8 cellular contexts compared by ENCODE assay signal in the genomic region with DNA sequence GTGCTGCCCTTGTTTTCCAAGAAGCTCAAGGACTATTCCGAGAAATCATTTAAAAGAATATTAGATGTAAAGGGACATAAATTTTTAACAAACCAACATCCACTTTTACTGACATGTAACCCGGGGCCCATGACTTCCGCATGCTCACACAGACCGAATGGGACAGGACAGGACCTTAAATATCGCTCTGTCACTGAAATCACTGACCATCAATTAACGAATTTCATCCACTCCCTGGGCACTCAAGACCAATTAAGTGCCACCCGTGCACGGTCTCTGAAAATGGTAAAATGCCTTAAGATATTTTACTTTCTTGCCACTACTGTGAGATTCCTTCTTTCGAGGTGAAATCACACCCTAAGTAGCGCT. TPM values are rescaled to one million over a fixed set of nuclear protein-coding genes. Genes with fewer than 3 reads are reported as not detected.
DNase-seq lines count a peak whose midpoint lies in the region; ATAC-seq and TF ChIP-seq lines count a peak whose summit lies in the region.

No MANE protein-coding gene starts in this region.

- no peak overlapping the region for H3K27ac Mint-ChIP-seq in activated naive CD4-positive, alpha-beta T cell treated with anti-CD3 and anti-CD28 coated beads, Interleukin-2, amount 10 ng/mL, durations not matched to agents 7 days and 5 days

- H3K4me3 Mint-ChIP-seq in activated naive CD4-positive, alpha-beta T cell treated with anti-CD3 and anti-CD28 coated beads, Interleukin-2, amount 10 ng/mL, durations not matched to agents 7 days and 5 days: peak overlapping the region; percentile 79

- no peaks in the 10 kb centered on the region for H3K36me3 ChIP-seq in thoracic aorta

- H3K27ac ChIP-seq in angular gyrus (ENCODE audit: low read depth, low read length): peak overlapping the region; percentile 87
- peak overlapping the region; percentile 68 to 93 for H3K27ac ChIP-seq in thoracic aorta

- no peaks in the 10 kb centered on the region for H3K9me3 ChIP-seq in thoracic aorta

- H3K27me3 ChIP-seq in thoracic aorta (replicated peaks; ENCODE audit: insufficient read depth): no peaks in the 10 kb centered on the region

- DNase-seq in activated naive CD4-positive, alpha-beta T cell treated with anti-CD3 and anti-CD28 coated beads, Interleukin-2, amount 10 ng/mL, durations not matched to agents 7 days and 5 days: no peak
- DNase-seq in activated naive CD4-positive, alpha-beta T cell (lab: John Stamatoyannopoulos, UW): no peak
- DNase-seq in left lobe of liver (ENCODE audit: low spot score) (no peak), thoracic aorta (ENCODE audit: low spot score) (no peak), dermis blood vessel endothelial cell (no peak), NCI-H2081 (lab: John Stamatoyannopoulos, UW) (no peak)

- peaks cover 3 to 11% of the 10 kb centered on the region in 2 donors for H3K4me1 ChIP-seq in thoracic aorta (ENCODE audit: control insufficient read depth in 1 of 2, low read depth in 2 of 2)

- H3K9me3 Mint-ChIP-seq in activated naive CD4-positive, alpha-beta T cell treated with anti-CD3 and anti-CD28 coated beads, Interleukin-2, amount 10 ng/mL, durations not matched to agents 7 days and 5 days: no peaks in the 10 kb centered on the region

- ATAC-seq in HG03196 (IDR thresholded peaks at IDR 0.05; ENCODE audit: unreplicated experiment) (peak; percentile 39), left lobe of liver (peak; percentile 53), thoracic aorta (ENCODE audit: insufficient number of reproducible peaks, low FRiP score, low read depth) (no peak)

- CTCF ChIA-PET in activated naive CD4-positive, alpha-beta T cell treated with anti-CD3 and anti-CD28 coated beads, Interleukin-2, amount 10 ng/mL, durations not matched to agents 7 days and 5 days (lab: Charles Lee): no interaction called here

- H3K27me3 Mint-ChIP-seq in activated naive CD4-positive, alpha-beta T cell treated with anti-CD3 and anti-CD28 coated beads, Interleukin-2, amount 10 ng/mL, durations not matched to agents 7 days and 5 days: peaks cover 8% of the 10 kb centered on the region

- no peaks in the 10 kb centered on the region for H3K36me3 Mint-ChIP-seq in activated naive CD4-positive, alpha-beta T cell treated with anti-CD3 and anti-CD28 coated beads, Interleukin-2, amount 10 ng/mL, durations not matched to agents 7 days and 5 days

- no peak for TF ChIP-seq CTCF in thoracic aorta (IDR thresholded peaks at IDR 0.05)

- H3K4me1 Mint-ChIP-seq in activated naive CD4-positive, alpha-beta T cell treated with anti-CD3 and anti-CD28 coated beads, Interleukin-2, amount 10 ng/mL, durations not matched to agents 7 days and 5 days: peaks cover 18% of the 10 kb centered on the region

- H3K4me3 ChIP-seq in thoracic aorta: peak overlapping the region; percentile 96

RNA-seq across cellular contexts. Expression of gene NUDT12, which starts 0.5 kb away (rescaled TPM):
- 17.4 TPM for total RNA-seq in left lobe of liver
- total RNA-seq in thoracic aorta: 1 to 10 TPM; 6.1 to 8.7 TPM
- total RNA-seq in dermis blood vessel endothelial cell: 3.4 and 4.6 TPM in 2 replicates
